In genomic region chr14:58560208-58560607, GRCh38 we compare ENCODE assay signal across 18 cellular contexts.
DNase-seq lines count a peak whose midpoint lies in the region; ATAC-seq and TF ChIP-seq lines count a peak whose summit lies in the region.
"Had no signal": no experiment of that assay in that cellular context is flagged by ENCODE, and none has a peak within 500 bp of the region (broad histone marks: within the 10 kb centered on the region; RNA-seq: fewer than 3 reads in every experiment).

No MANE protein-coding gene starts in this region.

- no peaks in the 10 kb centered on the region for H3K9me3 Mint-ChIP-seq in chondrocyte (ENCODE audit: low read depth)
- H3K9me3 Mint-ChIP-seq in neural progenitor cell: no peaks in the 10 kb centered on the region
- H3K9me3 Mint-ChIP-seq: activated naive CD4-positive, alpha-beta T cell treated with anti-CD3 and anti-CD28 coated beads, Interleukin-2, amount 50 U/mL, for 24 hours; naive B cell had no signal

- no peaks in the 10 kb centered on the region for H3K79me2 ChIP-seq in neural progenitor cell (ENCODE audit: low read depth)

- no peak overlapping the region for H2AFZ ChIP-seq in neural progenitor cell (replicated peaks)

- no peaks in the 10 kb centered on the region for H3K27me3 ChIP-seq in neural progenitor cell
- H3K27me3 ChIP-seq: BLaER1 treated with 17β-estradiol and CSF1 and Interleukin-3, amounts not matched to agents 10 nM and 100 nM; gastroesophageal sphincter; stomach had no signal

- H3K27me3 Mint-ChIP-seq in chondrocyte (ENCODE audit: low read depth): no peaks in the 10 kb centered on the region
- no peaks in the 10 kb centered on the region for H3K27me3 Mint-ChIP-seq in neural progenitor cell (ENCODE audit: insufficient read depth, low read depth)
- H3K27me3 Mint-ChIP-seq: activated naive CD4-positive, alpha-beta T cell treated with anti-CD3 and anti-CD28 coated beads, Interleukin-2, amount 50 U/mL, for 24 hours; naive B cell had no signal

- H3K4me1 ChIP-seq in neural progenitor cell: peaks cover 3% of the 10 kb centered on the region
- H3K4me1 ChIP-seq: BLaER1 treated with 17β-estradiol and CSF1 and Interleukin-3, amounts not matched to agents 10 nM and 100 nM; stomach had no signal

- no peaks in the 10 kb centered on the region for H3K36me3 Mint-ChIP-seq in chondrocyte (ENCODE audit: low read depth)
- H3K36me3 Mint-ChIP-seq in neural progenitor cell: no peaks in the 10 kb centered on the region
- H3K36me3 Mint-ChIP-seq: naive B cell had no signal

- H3K4me3 ChIP-seq in GM12865 (ENCODE audit: low read depth, low read length): no peak overlapping the region
- no peak overlapping the region for H3K4me3 ChIP-seq in neural progenitor cell
- H3K4me3 ChIP-seq: BLaER1 treated with 17β-estradiol and CSF1 and Interleukin-3, amounts not matched to agents 10 nM and 100 nM; gastroesophageal sphincter; stomach had no signal

- intact Hi-C loops in sciatic nerve (cut with DNase I): no loop called here

- H3K27ac ChIP-seq in neural progenitor cell: no peak overlapping the region
- H3K27ac ChIP-seq: BLaER1 treated with 17β-estradiol and CSF1 and Interleukin-3, amounts not matched to agents 10 nM and 100 nM; gastroesophageal sphincter; stomach had no signal

- H3K27ac Mint-ChIP-seq in chondrocyte (ENCODE audit: unreplicated experiment) (peak overlapping the region; percentile 42), neural progenitor cell (no peak overlapping the region)
- H3K27ac Mint-ChIP-seq: activated naive CD4-positive, alpha-beta T cell treated with anti-CD3 and anti-CD28 coated beads, Interleukin-2, amount 50 U/mL, for 24 hours; naive B cell had no signal

- no peaks in the 10 kb centered on the region for H3K9me3 ChIP-seq in neural progenitor cell (ENCODE audit: low read depth)
- H3K9me3 ChIP-seq: BLaER1 treated with 17β-estradiol and CSF1 and Interleukin-3, amounts not matched to agents 10 nM and 100 nM; gastroesophageal sphincter; stomach had no signal

- H3K4me3 Mint-ChIP-seq in chondrocyte (ENCODE audit: unreplicated experiment) (no peak overlapping the region), neural progenitor cell (no peak overlapping the region)
- H3K4me3 Mint-ChIP-seq: activated naive CD4-positive, alpha-beta T cell treated with anti-CD3 and anti-CD28 coated beads, Interleukin-2, amount 50 U/mL, for 24 hours; naive B cell had no signal

- no peaks in the 10 kb centered on the region for H3K36me3 ChIP-seq in neural progenitor cell
- H3K36me3 ChIP-seq: BLaER1 treated with 17β-estradiol and CSF1 and Interleukin-3, amounts not matched to agents 10 nM and 100 nM; gastroesophageal sphincter; stomach had no signal

- no peaks in the 10 kb centered on the region for H3F3A ChIP-seq in neural progenitor cell (ENCODE audit: low read depth)

- TF ChIP-seq CTCF in GM12865 (IDR thresholded peaks at IDR 0.05; ENCODE audit: insufficient read depth, low read depth, low read length, missing control alignments) (no peak), chondrocyte (IDR thresholded peaks at IDR 0.05) (no peak), neural progenitor cell (IDR thresholded peaks at IDR 0.05) (no peak)

- H3K4me1 Mint-ChIP-seq in chondrocyte (ENCODE audit: low read depth) (peaks cover 9% of the 10 kb centered on the region), neural progenitor cell (peaks cover 6% of the 10 kb centered on the region)
- H3K4me1 Mint-ChIP-seq: naive B cell had no signal

- H4K20me1 ChIP-seq in neural progenitor cell (ENCODE audit: low read depth): no peaks in the 10 kb centered on the region
- H4K20me1 ChIP-seq: BLaER1 treated with 17β-estradiol and CSF1 and Interleukin-3, amounts not matched to agents 10 nM and 100 nM had no signal

- H3K9ac ChIP-seq in neural progenitor cell: no peak overlapping the region
- H3K9ac ChIP-seq: BLaER1 treated with 17β-estradiol and CSF1 and Interleukin-3, amounts not matched to agents 10 nM and 100 nM had no signal

- DNase-seq in GM12865 (ENCODE audit: low read depth): peak; percentile 28
- DNase-seq in NCI-H226: peak; percentile 92
- no peak for DNase-seq in chondrocyte (ENCODE audit: low spot score)
- DNase-seq in left kidney (ENCODE audit: low read depth, low spot score): peak; percentile 42
- DNase-seq in T-helper 1 cell: no peak
- DNase-seq in sciatic nerve (ENCODE audit: low spot score): no peak
- no peak for DNase-seq in neural progenitor cell (ENCODE audit: low spot score)
- no peak for DNase-seq in NCI-H345 treated with DMSO at 0.1 percent for 48 hours (lab: John Stamatoyannopoulos, UW; ENCODE audit: unreplicated experiment)
- DNase-seq: DND-41, left cardiac atrium, naive B cell, NCI-H1105, NCI-H774, SHP77 treated with DMSO at 0.1 percent for 48 hours, stomach had no signal

- H3K4me2 ChIP-seq in neural progenitor cell: no peak overlapping the region
- H3K4me2 ChIP-seq: BLaER1 treated with 17β-estradiol and CSF1 and Interleukin-3, amounts not matched to agents 10 nM and 100 nM had no signal

- no peak for ATAC-seq in sciatic nerve
- ATAC-seq: gastroesophageal sphincter, left cardiac atrium had no signal

Comparison
In these comparisons a context has a peak if more than half of its experiments do, and no peak if none do; other contexts are left out.
1. DNase-seq: peak in GM12865 (single experiment), NCI-H226 (single experiment) and left kidney (single experiment); none in chondrocyte (single experiment), T-helper 1 cell (0 of 5), sciatic nerve (single experiment), neural progenitor cell (single experiment) and NCI-H345 treated with DMSO at 0.1 percent for 48 hours (single experiment).